ENCODE assay signal across 8 cellular contexts in genomic region chr9:129584136-129584535, GRCh38. TPM values are rescaled to one million over a fixed set of nuclear protein-coding genes. Genes with fewer than 3 reads are reported as not detected.
DNase-seq lines count a peak whose midpoint lies in the region; ATAC-seq and TF ChIP-seq lines count a peak whose summit lies in the region.

No MANE protein-coding gene starts in this region.

- H3K9me3 Mint-ChIP-seq in CD14-positive monocyte: peaks cover 0 to 2% (median 0%) of the 10 kb centered on the region in 7 donors
- peaks cover 0 to 2% of the 10 kb centered on the region in 2 donors for H3K9me3 Mint-ChIP-seq in effector memory CD8-positive, alpha-beta T cell
- no peaks in the 10 kb centered on the region for H3K9me3 Mint-ChIP-seq in mesothelial cell of epicardium

- DNase-seq in CD14-positive monocyte (ENCODE audit: low spot score) (peak; percentile 81), NCI-H2196 treated with DMSO at 0.1 percent for 48 hours (lab: John Stamatoyannopoulos, UW; ENCODE audit: unreplicated experiment) (peak; percentile 47), mesothelial cell of epicardium (ENCODE audit: low spot score in 2 of 2, unreplicated experiment in 2 of 2) (no peak), stromal cell of bone marrow (ENCODE audit: low read depth) (peak; percentile 69)
- DNase-seq in activated CD4-positive, alpha-beta T cell treated with anti-CD3 and anti-CD28 coated beads, Interleukin-2, amount 50 U/mL, for 4 hours: peak; percentile 35 to 39
- peak; percentile 40 to 62 (median 51) for DNase-seq in effector memory CD8-positive, alpha-beta T cell

- H3K36me3 Mint-ChIP-seq in CD14-positive monocyte: no peaks in the 10 kb centered on the region
- H3K36me3 Mint-ChIP-seq in effector memory CD8-positive, alpha-beta T cell (ENCODE audit: insufficient read depth): no peaks in the 10 kb centered on the region
- no peaks in the 10 kb centered on the region for H3K36me3 Mint-ChIP-seq in mesothelial cell of epicardium

- peak; percentile 46 for ATAC-seq in GM21367 (IDR thresholded peaks at IDR 0.05; ENCODE audit: unreplicated experiment)
- peak; percentile 48 for ATAC-seq in effector memory CD8-positive, alpha-beta T cell (replicated peaks)
- ATAC-seq in HG03108 (IDR thresholded peaks at IDR 0.05; ENCODE audit: unreplicated experiment): no peak

- TF ChIP-seq CTCF in CD14-positive monocyte (IDR thresholded peaks at IDR 0.05): no peak
- TF ChIP-seq CTCF in mesothelial cell of epicardium (IDR thresholded peaks at IDR 0.05; ENCODE audit: unreplicated experiment): no peak

- peak overlapping the region in 1 of 2 donors; percentile 56 for H3K4me3 Mint-ChIP-seq in CD14-positive monocyte
- peak overlapping the region in 1 of 2 donors; percentile 54 for H3K4me3 Mint-ChIP-seq in effector memory CD8-positive, alpha-beta T cell
- H3K4me3 Mint-ChIP-seq in mesothelial cell of epicardium: no peak overlapping the region

- H3K27me3 Mint-ChIP-seq in CD14-positive monocyte (ENCODE audit: low read depth in 3 of 3) (peaks cover 2 to 5% (median 4%) of the 10 kb centered on the region in 3 donors), mesothelial cell of epicardium (ENCODE audit: low read depth) (no peaks in the 10 kb centered on the region)
- no peaks in the 10 kb centered on the region for H3K27me3 Mint-ChIP-seq in effector memory CD8-positive, alpha-beta T cell

- H3K4me1 Mint-ChIP-seq in CD14-positive monocyte: peaks cover 27% of the 10 kb centered on the region
- H3K4me1 Mint-ChIP-seq in effector memory CD8-positive, alpha-beta T cell (ENCODE audit: low read depth in 2 of 2): peaks cover 16 to 47% of the 10 kb centered on the region in 2 donors
- peaks cover 35% of the 10 kb centered on the region for H3K4me1 Mint-ChIP-seq in mesothelial cell of epicardium

- H3K27ac Mint-ChIP-seq in CD14-positive monocyte (peak overlapping the region; percentile 37 to 92 (median 81)), mesothelial cell of epicardium (peak overlapping the region; percentile 76)
- peak overlapping the region; percentile 80 to 83 for H3K27ac Mint-ChIP-seq in effector memory CD8-positive, alpha-beta T cell

- intact Hi-C loops in CD14-positive monocyte (cut with micrococcal nuclease): no loop called here

RNA-seq across cellular contexts. Expression of gene C9orf50, which starts 36.8 kb away (rescaled TPM):
- not detected for polyA plus RNA-seq in CD14-positive monocyte
- 0.23 to 0.87 TPM (median 0.69 TPM) in 3 replicates for total RNA-seq in mesothelial cell of epicardium

RNA-seq across cellular contexts. Expression of gene NTMT1, which starts 41.8 kb away (rescaled TPM):
- polyA plus RNA-seq in CD14-positive monocyte: 10 to 100 TPM; 28.2 to 43.9 TPM
- total RNA-seq in mesothelial cell of epicardium: 30.7 to 33.3 TPM (median 33.0 TPM) in 3 replicates

RNA-seq across cellular contexts. Expression of gene ASB6, which starts 57.8 kb away (rescaled TPM):
- 10 to 100 TPM in 1 of 2 donors, 1 to 10 TPM in 1; 8.1 to 10.1 TPM for polyA plus RNA-seq in CD14-positive monocyte
- total RNA-seq in mesothelial cell of epicardium: 24.5 to 26.2 TPM (median 24.6 TPM) in 3 replicates

Comparison
In these comparisons a context has a peak if more than half of its experiments do, and no peak if none do; other contexts are left out.
1. DNase-seq: peak in CD14-positive monocyte (single experiment), NCI-H2196 treated with DMSO at 0.1 percent for 48 hours (single experiment), activated CD4-positive, alpha-beta T cell treated with anti-CD3 and anti-CD28 coated beads, Interleukin-2, amount 50 U/mL, for 4 hours (2 of 2), effector memory CD8-positive, alpha-beta T cell (3 of 3) and stromal cell of bone marrow (single experiment); none in mesothelial cell of epicardium (0 of 2).
2. Peak in every context shown above with its lines, with median percentiles within 50 percentile points of each other: H3K27ac Mint-ChIP-seq.